Comparison of ENCODE assay signal across 20 cellular contexts in genomic region chr9:130167927-130168326, GRCh38. TPM values are rescaled to one million over a fixed set of nuclear protein-coding genes. Genes with fewer than 3 reads are reported as not detected.
A peak's percentile ranks its signal among the peaks of the same experiment; 100 is the strongest.
DNase-seq lines count a peak whose midpoint lies in the region; ATAC-seq and TF ChIP-seq lines count a peak whose summit lies in the region.
"Had no signal": no experiment of that assay in that cellular context is flagged by ENCODE, and none has a peak within 500 bp of the region (broad histone marks: within the 10 kb centered on the region; RNA-seq: fewer than 3 reads in every experiment).

No MANE protein-coding gene starts in this region.

- CTCF ChIA-PET in activated CD4-positive, alpha-beta memory T cell treated with anti-CD3 and anti-CD28 coated beads, Interleukin-2, amount 10 ng/mL, durations not matched to agents 7 days and 5 days (lab: Charles Lee), result no interaction called here
- CTCF ChIA-PET in activated CD4-positive, alpha-beta memory T cell treated with anti-CD3 and anti-CD28 coated beads for 36 hours (lab: Charles Lee), result no interaction called here

- H3K27me3 ChIP-seq in WERI-Rb-1 (ENCODE audit: insufficient read depth, low read depth, severe bottlenecking), result no peaks in the 10 kb centered on the region
- H3K27me3 ChIP-seq in foreskin keratinocyte, result no peaks in the 10 kb centered on the region
- H3K27me3 ChIP-seq: cardiac muscle cell had no signal

- H3K27me3 Mint-ChIP-seq in activated CD4-positive, alpha-beta memory T cell treated with anti-CD3 and anti-CD28 coated beads, Interleukin-2, amount 10 ng/mL, durations not matched to agents 7 days and 5 days, result peaks cover 26% of the 10 kb centered on the region
- peaks cover 3% of the 10 kb centered on the region for H3K27me3 Mint-ChIP-seq in activated CD4-positive, alpha-beta memory T cell treated with anti-CD3 and anti-CD28 coated beads for 36 hours

- intact Hi-C loops in activated CD4-positive, alpha-beta memory T cell treated with anti-CD3 and anti-CD28 coated beads for 36 hours (cut with micrococcal nuclease), result loop anchor here (5.0 to 10.0 kb wide), 2 partner anchors 41 to 63 kb away; no protein-coding TSS in a partner anchor

- H3K36me3 Mint-ChIP-seq in activated CD4-positive, alpha-beta memory T cell treated with anti-CD3 and anti-CD28 coated beads, Interleukin-2, amount 10 ng/mL, durations not matched to agents 7 days and 5 days (ENCODE audit: low read depth), result no peaks in the 10 kb centered on the region
- no peaks in the 10 kb centered on the region for H3K36me3 Mint-ChIP-seq in activated CD4-positive, alpha-beta memory T cell treated with anti-CD3 and anti-CD28 coated beads for 36 hours
- H3K36me3 Mint-ChIP-seq: mesothelial cell of epicardium had no signal

- H3K27ac Mint-ChIP-seq in activated CD4-positive, alpha-beta memory T cell treated with anti-CD3 and anti-CD28 coated beads, Interleukin-2, amount 10 ng/mL, durations not matched to agents 7 days and 5 days, result peak overlapping the region; percentile 8
- H3K27ac Mint-ChIP-seq in activated CD4-positive, alpha-beta memory T cell treated with anti-CD3 and anti-CD28 coated beads for 36 hours, result no peak overlapping the region
- H3K27ac Mint-ChIP-seq: mesothelial cell of epicardium had no signal

- no peak overlapping the region for H3K4me3 Mint-ChIP-seq in activated CD4-positive, alpha-beta memory T cell treated with anti-CD3 and anti-CD28 coated beads, Interleukin-2, amount 10 ng/mL, durations not matched to agents 7 days and 5 days
- H3K4me3 Mint-ChIP-seq in activated CD4-positive, alpha-beta memory T cell treated with anti-CD3 and anti-CD28 coated beads for 36 hours, result no peak overlapping the region
- H3K4me3 Mint-ChIP-seq: mesothelial cell of epicardium had no signal

- peaks cover 2% of the 10 kb centered on the region for H3K36me3 ChIP-seq in WERI-Rb-1
- H3K36me3 ChIP-seq: cardiac muscle cell had no signal

- DNase-seq in activated CD4-positive, alpha-beta memory T cell treated with anti-CD3 and anti-CD28 coated beads, Interleukin-2, amount 10 ng/mL, durations not matched to agents 7 days and 5 days, result no peak
- DNase-seq in activated CD4-positive, alpha-beta memory T cell treated with anti-CD3 and anti-CD28 coated beads for 36 hours, result no peak
- DNase-seq in WERI-Rb-1 (peak; percentile 37), foreskin keratinocyte (peak; percentile 45 to 50), D341Med (ENCODE audit: low spot score) (no peak), globus pallidus (ENCODE audit: low spot score) (no peak), DMS79 treated with DMSO at 0.1 percent for 48 hours (lab: John Stamatoyannopoulos, UW) (no peak)
- DNase-seq: GM23248, hypothalamus, KBM-7, left colon, MV-4-11, NCI-H1930, SHP77, T-helper 2 cell had no signal

- peaks cover 11% of the 10 kb centered on the region for H3K4me1 Mint-ChIP-seq in activated CD4-positive, alpha-beta memory T cell treated with anti-CD3 and anti-CD28 coated beads, Interleukin-2, amount 10 ng/mL, durations not matched to agents 7 days and 5 days
- H3K4me1 Mint-ChIP-seq in activated CD4-positive, alpha-beta memory T cell treated with anti-CD3 and anti-CD28 coated beads for 36 hours (ENCODE audit: low read depth), result peaks cover 8% of the 10 kb centered on the region

- no peaks in the 10 kb centered on the region for H3K9me3 Mint-ChIP-seq in activated CD4-positive, alpha-beta memory T cell treated with anti-CD3 and anti-CD28 coated beads, Interleukin-2, amount 10 ng/mL, durations not matched to agents 7 days and 5 days
- no peaks in the 10 kb centered on the region for H3K9me3 Mint-ChIP-seq in activated CD4-positive, alpha-beta memory T cell treated with anti-CD3 and anti-CD28 coated beads for 36 hours
- H3K9me3 Mint-ChIP-seq: mesothelial cell of epicardium had no signal

- no peak overlapping the region for H3K4me3 ChIP-seq in WERI-Rb-1 (ENCODE audit: low read depth, low read length)
- H3K4me3 ChIP-seq: A549, cardiac muscle cell, GM23248 had no signal

- POLR2A ChIA-PET in activated CD4-positive, alpha-beta memory T cell treated with anti-CD3 and anti-CD28 coated beads, Interleukin-2, amount 10 ng/mL, durations not matched to agents 7 days and 5 days (lab: Charles Lee), result no interaction called here
- POLR2A ChIA-PET in activated CD4-positive, alpha-beta memory T cell treated with anti-CD3 and anti-CD28 coated beads for 36 hours (lab: Charles Lee), result no interaction called here

- H3K9me3 ChIP-seq in WERI-Rb-1 (ENCODE audit: severe bottlenecking), result no peaks in the 10 kb centered on the region
- H3K9me3 ChIP-seq: A549 had no signal

- H3K27ac ChIP-seq in WERI-Rb-1 (no peak overlapping the region), foreskin keratinocyte (no peak overlapping the region)
- H3K27ac ChIP-seq: A549, cardiac muscle cell, GM23248 had no signal

- no peak for ATAC-seq in foreskin keratinocyte
- no peak for ATAC-seq in GM18498 (IDR thresholded peaks at IDR 0.05; ENCODE audit: unreplicated experiment)
- ATAC-seq: esophagus mucosa, left colon had no signal

- H3K4me1 ChIP-seq in foreskin keratinocyte, result peaks cover 3% of the 10 kb centered on the region

- TF ChIP-seq CTCF in WERI-Rb-1 (IDR thresholded peaks at IDR 0.05; ENCODE audit: low read depth, low read length) (peak; percentile 55), foreskin keratinocyte (conservative IDR thresholded peaks at IDR 0.05) (peak; percentile 26)

RNA-seq across cellular contexts. Expression of gene NCS1, which starts 4.3 kb away (rescaled TPM):
- total RNA-seq in activated CD4-positive, alpha-beta memory T cell treated with anti-CD3 and anti-CD28 coated beads, Interleukin-2, amount 10 ng/mL, durations not matched to agents 7 days and 5 days, result 1 to 10 TPM; 2.8 to 3.1 TPM
- total RNA-seq in activated CD4-positive, alpha-beta memory T cell treated with anti-CD3 and anti-CD28 coated beads for 36 hours, result 10 to 100 TPM; 26.8 to 29.1 TPM
- total RNA-seq in foreskin keratinocyte, result 44.0 and 44.7 TPM in 2 replicates
- 36.2 and 39.1 TPM in 2 replicates for polyA plus RNA-seq in foreskin keratinocyte

Comparison
In these comparisons a context has a peak if more than half of its experiments do, and no peak if none do; other contexts are left out.
1. RNA of gene NCS1, which starts 4.3 kb away (total RNA-seq): 44.0 to 44.7 TPM in foreskin keratinocyte and 26.8 to 29.1 TPM in activated CD4-positive, alpha-beta memory T cell treated with anti-CD3 and anti-CD28 coated beads for 36 hours; 2.8 to 3.1 TPM in activated CD4-positive, alpha-beta memory T cell treated with anti-CD3 and anti-CD28 coated beads, Interleukin-2, amount 10 ng/mL, durations not matched to agents 7 days and 5 days; every median in the first group is over 4 times any median in the second.
2. DNase-seq: peak in WERI-Rb-1 (single experiment) and foreskin keratinocyte (2 of 2); none in activated CD4-positive, alpha-beta memory T cell treated with anti-CD3 and anti-CD28 coated beads, Interleukin-2, amount 10 ng/mL, durations not matched to agents 7 days and 5 days (single experiment), activated CD4-positive, alpha-beta memory T cell treated with anti-CD3 and anti-CD28 coated beads for 36 hours (single experiment), D341Med (single experiment), globus pallidus (single experiment) and DMS79 treated with DMSO at 0.1 percent for 48 hours (single experiment).